Comparison of ENCODE assay signal across 13 cellular contexts in genomic region chr3:127684871-127685707, GRCh38. TPM values are rescaled to one million over a fixed set of nuclear protein-coding genes. Genes with fewer than 3 reads are reported as not detected.
DNase-seq lines count a peak whose midpoint lies in the region; ATAC-seq and TF ChIP-seq lines count a peak whose summit lies in the region.
"Had no signal": no experiment of that assay in that cellular context is flagged by ENCODE, and none has a peak within 500 bp of the region (broad histone marks: within the 10 kb centered on the region; RNA-seq: fewer than 3 reads in every experiment).

No MANE protein-coding gene starts in this region.

- H3K4me3 ChIP-seq in psoas muscle, result no peak overlapping the region
- H3K4me3 ChIP-seq: gastrocnemius medialis had no signal

- POLR2A ChIA-PET in activated CD4-positive, alpha-beta T cell treated with anti-CD3 and anti-CD28 coated beads for 36 hours (lab: Charles Lee), result no interaction called here

- no peak for TF ChIP-seq CTCF in glutamatergic neuron (IDR thresholded peaks at IDR 0.05; ENCODE audit: partially characterized antibody, unreplicated experiment)
- no peak for TF ChIP-seq CTCF in psoas muscle (IDR thresholded peaks at IDR 0.05)

- no peaks in the 10 kb centered on the region for H3K9me3 ChIP-seq in psoas muscle
- H3K9me3 ChIP-seq: gastrocnemius medialis had no signal

- peaks cover 6% of the 10 kb centered on the region for H3K4me1 Mint-ChIP-seq in activated CD4-positive, alpha-beta T cell treated with anti-CD3 and anti-CD28 coated beads for 36 hours
- peaks cover 6% of the 10 kb centered on the region for H3K4me1 Mint-ChIP-seq in activated CD4-positive, alpha-beta T cell treated with anti-CD3 and anti-CD28 coated beads, Interleukin-2, amount 10 ng/mL, durations not matched to agents 24 days and 14 days
- peaks cover 9% of the 10 kb centered on the region for H3K4me1 Mint-ChIP-seq in glutamatergic neuron (ENCODE audit: low read depth, unreplicated experiment)

- no peak for DNase-seq in activated CD4-positive, alpha-beta T cell treated with anti-CD3 and anti-CD28 coated beads for 36 hours
- DNase-seq in activated CD4-positive, alpha-beta T cell treated with anti-CD3 and anti-CD28 coated beads, Interleukin-2, amount 10 ng/mL, durations not matched to agents 24 days and 14 days, result no peak
- DNase-seq in glutamatergic neuron, result peak; percentile 6
- DNase-seq in psoas muscle, result peak; percentile 9 to 42
- DNase-seq in substantia nigra (lab: John Stamatoyannopoulos, UW), result no peak
- no peak for DNase-seq in GM19238 (ENCODE audit: insufficient read length, low spot score)
- no peak for DNase-seq in KBM-7
- DNase-seq: ACHN; MV-4-11; NCI-H2107; stimulated activated CD4-positive, alpha-beta T cell treated with anti-CD3 and anti-CD28 coated beads, Interleukin-15, amount 100 ng/mL, for 24 hours had no signal

- peak; percentile 28 for ATAC-seq in activated CD4-positive, alpha-beta T cell treated with anti-CD3 and anti-CD28 coated beads for 36 hours
- no peak for ATAC-seq in psoas muscle
- ATAC-seq: gastrocnemius medialis had no signal

- H3K27me3 ChIP-seq in psoas muscle (ENCODE audit: insufficient read depth in 3 of 3, low read length in 2 of 3), result no peaks in the 10 kb centered on the region
- H3K27me3 ChIP-seq: gastrocnemius medialis had no signal

- H3K27ac ChIP-seq in psoas muscle (no peak overlapping the region), substantia nigra (ENCODE audit: low read depth, low read length, poor library complexity, severe bottlenecking) (no peak overlapping the region)

- H3K36me3 ChIP-seq in psoas muscle (ENCODE audit: insufficient read depth in 1 of 2, low read depth in 1 of 2), result peaks cover 0 to 8% of the 10 kb centered on the region in 2 donors

- in situ Hi-C loops in KBM-7 (cut with MboI; ENCODE audit: low pct_unique_long_range_greater_than_20kb, low sequenced_read_pairs), result no loop called here

- H3K4me1 ChIP-seq in psoas muscle, result peaks cover 22% of the 10 kb centered on the region

- H3K9me3 Mint-ChIP-seq in activated CD4-positive, alpha-beta T cell treated with anti-CD3 and anti-CD28 coated beads for 36 hours (ENCODE audit: low read depth), result no peaks in the 10 kb centered on the region
- no peaks in the 10 kb centered on the region for H3K9me3 Mint-ChIP-seq in activated CD4-positive, alpha-beta T cell treated with anti-CD3 and anti-CD28 coated beads, Interleukin-2, amount 10 ng/mL, durations not matched to agents 24 days and 14 days
- H3K9me3 Mint-ChIP-seq in glutamatergic neuron (ENCODE audit: unreplicated experiment), result peaks cover 3% of the 10 kb centered on the region

- H3K36me3 Mint-ChIP-seq in activated CD4-positive, alpha-beta T cell treated with anti-CD3 and anti-CD28 coated beads for 36 hours (ENCODE audit: low read depth), result no peaks in the 10 kb centered on the region
- H3K36me3 Mint-ChIP-seq in activated CD4-positive, alpha-beta T cell treated with anti-CD3 and anti-CD28 coated beads, Interleukin-2, amount 10 ng/mL, durations not matched to agents 24 days and 14 days (ENCODE audit: low read depth), result no peaks in the 10 kb centered on the region
- H3K36me3 Mint-ChIP-seq in glutamatergic neuron (ENCODE audit: unreplicated experiment), result no peaks in the 10 kb centered on the region

- H3K27ac Mint-ChIP-seq in activated CD4-positive, alpha-beta T cell treated with anti-CD3 and anti-CD28 coated beads for 36 hours, result no peak overlapping the region
- H3K27ac Mint-ChIP-seq in activated CD4-positive, alpha-beta T cell treated with anti-CD3 and anti-CD28 coated beads, Interleukin-2, amount 10 ng/mL, durations not matched to agents 24 days and 14 days, result no peak overlapping the region
- no peak overlapping the region for H3K27ac Mint-ChIP-seq in glutamatergic neuron (ENCODE audit: unreplicated experiment)

- no peak overlapping the region for H3K4me3 Mint-ChIP-seq in activated CD4-positive, alpha-beta T cell treated with anti-CD3 and anti-CD28 coated beads for 36 hours
- no peak overlapping the region for H3K4me3 Mint-ChIP-seq in activated CD4-positive, alpha-beta T cell treated with anti-CD3 and anti-CD28 coated beads, Interleukin-2, amount 10 ng/mL, durations not matched to agents 24 days and 14 days
- no peak overlapping the region for H3K4me3 Mint-ChIP-seq in glutamatergic neuron (ENCODE audit: unreplicated experiment)

- intact Hi-C loops in activated CD4-positive, alpha-beta T cell treated with anti-CD3 and anti-CD28 coated beads for 36 hours (cut with DNase I, micrococcal nuclease), result no loop called here
- intact Hi-C loops in activated CD4-positive, alpha-beta T cell treated with anti-CD3 and anti-CD28 coated beads, Interleukin-2, amount 10 ng/mL, durations not matched to agents 24 days and 14 days (cut with micrococcal nuclease), result no loop called here
- intact Hi-C loops in psoas muscle (cut with DNase I), result no loop called here

- no peaks in the 10 kb centered on the region for H3K27me3 Mint-ChIP-seq in activated CD4-positive, alpha-beta T cell treated with anti-CD3 and anti-CD28 coated beads for 36 hours
- peaks cover 2% of the 10 kb centered on the region for H3K27me3 Mint-ChIP-seq in activated CD4-positive, alpha-beta T cell treated with anti-CD3 and anti-CD28 coated beads, Interleukin-2, amount 10 ng/mL, durations not matched to agents 24 days and 14 days
- peaks cover 2% of the 10 kb centered on the region for H3K27me3 Mint-ChIP-seq in glutamatergic neuron (ENCODE audit: unreplicated experiment)

- 70 to 75% (median 72%) methylated on average over 22 of the region's 22 CpGs for WGBS in psoas muscle, 3 donors

- CTCF ChIA-PET in activated CD4-positive, alpha-beta T cell treated with anti-CD3 and anti-CD28 coated beads for 36 hours (lab: Charles Lee), result interaction anchor here (0.6 kb wide), 2 partner anchors 37 to 273 kb away, joined by 3 to 4 read pairs; no protein-coding TSS in a partner anchor

TF ChIP-seq in PFSK-1, 5 proteins besides CTCF, POLR2A, EP300 and RAD21:
- TF ChIP-seq POLR2AphosphoS5 (IDR thresholded peaks at IDR 0.05; ENCODE audit: low read depth, low read length), result peak; percentile 76
- TF ChIP-seq REST (IDR thresholded peaks at IDR 0.05; ENCODE audit: insufficient read depth in 1 of 2, low read depth in 2 of 2, low read length in 2 of 2), result no peak
- TF ChIP-seq TAF1 (IDR thresholded peaks at IDR 0.05; ENCODE audit: borderline replicate concordance, insufficient read depth, low read length), result 0 out of 2 replicates have a peak, but pooled peaks have one; percentile 74
- TF ChIP-seq FOXP2 (optimal IDR thresholded peaks at IDR 0.05; ENCODE audit: borderline replicate concordance, extremely low read depth, extremely low read length, insufficient read depth), result no peak
- peak; percentile 73; the same call in 1 of the 2 replicates for TF ChIP-seq SIN3A (IDR thresholded peaks at IDR 0.05; ENCODE audit: borderline replicate concordance, insufficient read depth, low read length)

RNA-seq across cellular contexts. Expression of gene ABTB1, which starts 12.3 kb away (rescaled TPM):
- 1 to 10 TPM; 8.3 to 9.6 TPM for total RNA-seq in activated CD4-positive, alpha-beta T cell treated with anti-CD3 and anti-CD28 coated beads for 36 hours
- total RNA-seq in activated CD4-positive, alpha-beta T cell treated with anti-CD3 and anti-CD28 coated beads, Interleukin-2, amount 10 ng/mL, durations not matched to agents 24 days and 14 days, result 6.9 and 8.0 TPM in 2 replicates
- 38.9 TPM for polyA plus RNA-seq in PFSK-1 (2012; ENCODE audit: insufficient read length, low read depth)
- total RNA-seq in glutamatergic neuron (ENCODE audit: unreplicated experiment) (35.0 TPM), psoas muscle (10 to 100 TPM; 22.8 to 34.5 (median 27.6) TPM)
- 10 to 100 TPM; 29.1 to 30.3 (median 30.1) TPM for polyA plus RNA-seq in psoas muscle

RNA-seq across cellular contexts. Expression of gene PODXL2, which starts 56.1 kb away (rescaled TPM):
- total RNA-seq in activated CD4-positive, alpha-beta T cell treated with anti-CD3 and anti-CD28 coated beads for 36 hours, result 1 to 10 TPM; 1.9 TPM
- 9.2 and 9.8 TPM in 2 replicates for total RNA-seq in activated CD4-positive, alpha-beta T cell treated with anti-CD3 and anti-CD28 coated beads, Interleukin-2, amount 10 ng/mL, durations not matched to agents 24 days and 14 days
- polyA plus RNA-seq in PFSK-1 (2012; ENCODE audit: insufficient read length, low read depth), result 39.5 TPM
- total RNA-seq in glutamatergic neuron (ENCODE audit: unreplicated experiment) (139 TPM), psoas muscle (1 to 10 TPM; 1.4 to 2.6 (median 1.8) TPM)
- polyA plus RNA-seq in psoas muscle, result 1 to 10 TPM; 1.4 to 3.0 (median 2.5) TPM

Comparison
In these comparisons a context has a peak if more than half of its experiments do, and no peak if none do; other contexts are left out.
1. DNase-seq: peak in glutamatergic neuron (single experiment) and psoas muscle (2 of 2); none in activated CD4-positive, alpha-beta T cell treated with anti-CD3 and anti-CD28 coated beads for 36 hours (single experiment), activated CD4-positive, alpha-beta T cell treated with anti-CD3 and anti-CD28 coated beads, Interleukin-2, amount 10 ng/mL, durations not matched to agents 24 days and 14 days (single experiment), substantia nigra (0 of 49), GM19238 (single experiment) and KBM-7 (single experiment).
2. RNA of gene PODXL2, which starts 56.1 kb away (total RNA-seq): 139 TPM in glutamatergic neuron (single experiment); 9.2 to 9.8 TPM in activated CD4-positive, alpha-beta T cell treated with anti-CD3 and anti-CD28 coated beads, Interleukin-2, amount 10 ng/mL, durations not matched to agents 24 days and 14 days, 1.4 to 2.6 TPM in psoas muscle and 1.9 TPM in activated CD4-positive, alpha-beta T cell treated with anti-CD3 and anti-CD28 coated beads for 36 hours; every median in the first group is over 10 times any median in the second.